In genomic region chr18:3238742-3239141, GRCh38 we compare ENCODE assay signal across 17 cellular contexts. TPM values are rescaled to one million over a fixed set of nuclear protein-coding genes. Genes with fewer than 3 reads are reported as not detected.
DNase-seq lines count a peak whose midpoint lies in the region; ATAC-seq, FAIRE-seq and TF ChIP-seq lines count a peak whose summit lies in the region.
"Had no signal": no experiment of that assay in that cellular context is flagged by ENCODE, and none has a peak within 500 bp of the region (broad histone marks: within the 10 kb centered on the region; RNA-seq: fewer than 3 reads in every experiment).

No MANE protein-coding gene starts in this region.

- 69% methylated on average over 2 of the region's 2 CpGs for WGBS in GM12878 (ENCODE audit: insufficient coverage, insufficient replicate concordance, low lambda C conversion rate, missing lambda C conversion rate)

- H3K36me3 ChIP-seq in OCI-LY3 (replicated peaks; ENCODE audit: low read depth, low read length) (no peaks in the 10 kb centered on the region), GM12878 (ENCODE audit: control insufficient read depth in 2 of 2, insufficient read depth in 2 of 2, low read length in 1 of 2) (no peaks in the 10 kb centered on the region; a peak in 1 of 4 replicates)

- H3K4me1 ChIP-seq in OCI-LY3 (ENCODE audit: low read length), result no peaks in the 10 kb centered on the region
- no peaks in the 10 kb centered on the region for H3K4me1 ChIP-seq in GM12878 (ENCODE audit: control insufficient read depth, insufficient read depth, low read length)

- BruUV-seq in GM12878 (replicated peaks; lab: Mats Ljungman, UMichigan), result no TSS peak

- H3K9ac ChIP-seq in OCI-LY3 (ENCODE audit: low read length) (no peak overlapping the region), GM12878 (ENCODE audit: control insufficient read depth, insufficient read depth, low read length) (no peak overlapping the region)
- H3K9ac ChIP-seq: KMS-11 had no signal

- TF ChIP-seq CTCF in GM12864 (IDR thresholded peaks at IDR 0.05; ENCODE audit: low read depth, low read length, missing control alignments) (peak; percentile 2), OCI-LY3 (IDR thresholded peaks at IDR 0.05; ENCODE audit: low read depth, low read length) (peak; percentile 22; the same call in 1 of the 2 replicates), GM12878 (IDR thresholded peaks at IDR 0.05 in 2 of 3, conservative IDR thresholded peaks at IDR 0.05 in 1 of 3; ENCODE audit: control insufficient read depth in 2 of 3, extremely low read depth in 1 of 3, insufficient read depth in 1 of 3, low read depth in 3 of 3, low read length in 3 of 3) (0 out of 6 replicates have a peak, but pooled peaks of 1 of the 3 experiments have one; percentile 24), neural crest cell (conservative IDR thresholded peaks at IDR 0.05) (no peak), CD14-positive monocyte (IDR thresholded peaks at IDR 0.05) (no peak)

- H3K36me3 Mint-ChIP-seq in neural crest cell (ENCODE audit: low read depth) (peaks cover 14% of the 10 kb centered on the region), CD14-positive monocyte (peaks cover 16 to 17% of the 10 kb centered on the region in 2 donors)

- in situ Hi-C loops in GM12878 (cut with MboI), result no loop called here

- no peak for TF ChIP-seq POLR2A in GM12878 (IDR thresholded peaks at IDR 0.05; ENCODE audit: low read depth, low read length)

- SMC1A ChIA-PET in GM12878 (lab: Charles Lee; ENCODE audit: uncharacterized antibody, unreplicated experiment), result interaction anchor here (1.0 kb wide), 1 partner anchor 122 kb away, joined by 3 read pairs; no protein-coding TSS in a partner anchor

- RAD21 ChIA-PET in GM12878 (lab: Charles Lee; ENCODE audit: unreplicated experiment), result interaction anchor here (0.6 kb wide), 1 partner anchor 72 kb away, joined by 4 read pairs; no protein-coding TSS in a partner anchor

- H3K79me2 ChIP-seq in OCI-LY3 (ENCODE audit: low read length), result no peaks in the 10 kb centered on the region
- peaks cover 3% of the 10 kb centered on the region for H3K79me2 ChIP-seq in GM12878 (ENCODE audit: control insufficient read depth, insufficient read depth, low read length)

- H3K27me3 Mint-ChIP-seq in neural crest cell (ENCODE audit: low read depth) (no peaks in the 10 kb centered on the region), CD14-positive monocyte (ENCODE audit: low read depth in 3 of 3) (no peaks in the 10 kb centered on the region)
- H3K27me3 Mint-ChIP-seq: activated naive CD8-positive, alpha-beta T cell treated with anti-CD3 and anti-CD28 coated beads, Interleukin-2, amount 10 ng/mL, durations not matched to agents 7 days and 5 days; CD4-positive, alpha-beta T cell had no signal

- no peaks in the 10 kb centered on the region for H3K27me3 ChIP-seq in OCI-LY3 (ENCODE audit: low read depth, low read length)
- H3K27me3 ChIP-seq in GM12878 (replicated peaks in 1 of 2; ENCODE audit: control insufficient read depth in 2 of 2, insufficient read depth in 2 of 2, low read length in 1 of 2), result no peaks in the 10 kb centered on the region

- H3K9me3 Mint-ChIP-seq in neural crest cell, result peaks cover 21% of the 10 kb centered on the region
- H3K9me3 Mint-ChIP-seq in CD14-positive monocyte, result peaks cover 8 to 19% (median 12%) of the 10 kb centered on the region in 7 donors
- H3K9me3 Mint-ChIP-seq: CD4-positive, alpha-beta T cell had no signal

- H3K27ac ChIP-seq in OCI-LY3 (ENCODE audit: low read length) (no peak overlapping the region), GM12878 (ENCODE audit: control insufficient read depth, insufficient read depth) (no peak overlapping the region), substantia nigra (ENCODE audit: low read depth, low read length, poor library complexity, severe bottlenecking) (no peak overlapping the region)
- H3K27ac ChIP-seq: epithelial cell of prostate, KMS-11 had no signal

- no peaks in the 10 kb centered on the region for H3K4me1 Mint-ChIP-seq in neural crest cell
- peaks cover 7% of the 10 kb centered on the region for H3K4me1 Mint-ChIP-seq in CD14-positive monocyte

- ATAC-seq in GM12878, result no peak

- H4K20me1 ChIP-seq in OCI-LY3 (ENCODE audit: insufficient read depth, low read length) (no peaks in the 10 kb centered on the region), GM12878 (ENCODE audit: control insufficient read depth, insufficient read depth) (no peaks in the 10 kb centered on the region)

- no peak overlapping the region for H3K4me3 Mint-ChIP-seq in neural crest cell
- H3K4me3 Mint-ChIP-seq in CD14-positive monocyte, result no peak overlapping the region
- H3K4me3 Mint-ChIP-seq: activated naive CD8-positive, alpha-beta T cell treated with anti-CD3 and anti-CD28 coated beads, Interleukin-2, amount 10 ng/mL, durations not matched to agents 7 days and 5 days; CD4-positive, alpha-beta T cell had no signal

- H3K27ac Mint-ChIP-seq in neural crest cell (ENCODE audit: unreplicated experiment) (peak overlapping the region; percentile 22), CD14-positive monocyte (no peak overlapping the region)
- H3K27ac Mint-ChIP-seq: activated naive CD8-positive, alpha-beta T cell treated with anti-CD3 and anti-CD28 coated beads, Interleukin-2, amount 10 ng/mL, durations not matched to agents 7 days and 5 days; CD4-positive, alpha-beta T cell had no signal

- peak; percentile 18; the same call in 1 of the 2 replicates for TF ChIP-seq RAD21 in GM12878 (IDR thresholded peaks at IDR 0.05; ENCODE audit: insufficient read depth, low read depth, low read length)

- H2AFZ ChIP-seq in OCI-LY3 (ENCODE audit: low read depth, low read length), result no peak overlapping the region
- H2AFZ ChIP-seq in GM12878 (ENCODE audit: control insufficient read depth, low read depth, low read length), result no peak overlapping the region

- H3K9me3 ChIP-seq in OCI-LY3 (ENCODE audit: insufficient read depth, low read length) (no peaks in the 10 kb centered on the region), GM12878 (replicated peaks; ENCODE audit: control insufficient read depth, insufficient read depth, low read length) (peaks cover 13% of the 10 kb centered on the region)

- DNase-seq in GM12864 (ENCODE audit: low read depth), result no peak
- DNase-seq in GM12878 (ENCODE audit: low read depth, low spot score), result no peak
- DNase-seq in neural crest cell (ENCODE audit: low read depth, low spot score), result no peak
- no peak for DNase-seq in CD14-positive monocyte (ENCODE audit: low spot score)
- DNase-seq in activated effector memory CD4-positive, alpha-beta T cell treated with anti-CD3 and anti-CD28 coated beads, Interleukin-2, amount 50 U/mL, for 16 hours, result no peak
- DNase-seq in NCI-H774 (lab: John Stamatoyannopoulos, UW), result no peak
- no peak for DNase-seq in substantia nigra (lab: John Stamatoyannopoulos, UW)
- DNase-seq: activated naive CD8-positive, alpha-beta T cell treated with anti-CD3 and anti-CD28 coated beads, Interleukin-2, amount 10 ng/mL, durations not matched to agents 7 days and 5 days; CD4-positive, alpha-beta T cell; kidney glomerular epithelial cell; NCI-H146; stimulated activated naive CD4-positive, alpha-beta T cell treated with Interleukin-2 at 50 U/mL for 16 hours; T-helper 1 cell had no signal

- no peak for TF ChIP-seq EP300 in GM12878 (IDR thresholded peaks at IDR 0.05; ENCODE audit: borderline replicate concordance in 1 of 2, control insufficient read depth in 1 of 2, low read depth in 2 of 2, low read length in 2 of 2)

- no peak for FAIRE-seq in GM12878 (lab: Jason Lieb, UNC)
- FAIRE-seq: RCC 7860 had no signal

- H3K4me2 ChIP-seq in OCI-LY3 (ENCODE audit: low read length) (no peak overlapping the region), GM12878 (ENCODE audit: control insufficient read depth, insufficient read depth) (no peak overlapping the region)
- H3K4me2 ChIP-seq: KMS-11 had no signal

- CTCF ChIA-PET in GM12878 (lab: Yijun Ruan, JAX), result interaction anchor here (0.9 to 1.8 kb wide), 6 partner anchors 9 to 88 kb away, joined by 3 to 8 read pairs (median 4); partner anchors contain the start of gene MYOM1

- intact Hi-C loops in GM12878 (cut with micrococcal nuclease; ENCODE audit: unreplicated experiment) (no loop called here), CD14-positive monocyte (cut with micrococcal nuclease) (no loop called here)

- no peak overlapping the region for H3K4me3 ChIP-seq in GM12864 (ENCODE audit: low read depth, low read length)
- no peak overlapping the region for H3K4me3 ChIP-seq in OCI-LY3 (ENCODE audit: low read length)
- H3K4me3 ChIP-seq in GM12878, result no peak overlapping the region

- POLR2A ChIA-PET in GM12878 (lab: Charles Lee), result interaction anchor here (0.6 kb wide), 1 partner anchor 51 kb away, joined by 6 read pairs; no protein-coding TSS in a partner anchor

RNA-seq across cellular contexts. Expression of gene MYL12A, which starts 8.9 kb away (rescaled TPM):
- total RNA-seq in GM12878 (2013; cell fraction: nucleolus; rRNA removed), result 165 and 169 TPM in 2 replicates
- total RNA-seq in GM12878 (2014; rRNA removed), result 861 and 946 TPM in 2 replicates
- total RNA-seq in GM12878 (2014; rRNA removed; fragmentation: Illumina TruSeq; extraction: Trizol), result 987 and 1,035 TPM in 2 replicates
- 488 and 498 TPM in 2 replicates for total RNA-seq in GM12878 (2021)
- polyA plus RNA-seq in GM12878 (2011; ENCODE audit: low read depth), result 341 TPM
- polyA plus RNA-seq in GM12878 (2011; rRNA removed), result 567 and 783 TPM in 2 replicates
- polyA plus RNA-seq in GM12878 (2011; cell fraction: cytosol; rRNA removed), result 236 and 267 TPM in 2 replicates
- 194 and 245 TPM in 2 replicates for polyA plus RNA-seq in GM12878 (2011; cell fraction: nucleus; rRNA removed)
- polyA plus RNA-seq in GM12878 (2012), result 406 and 429 TPM in 2 replicates
- polyA plus RNA-seq in GM12878 (2014; fragmentation: Illumina TruSeq; extraction: Trizol), result 851 and 1,149 TPM in 2 replicates
- polyA plus RNA-seq in GM12878 (2014; fragmentation: Nextera tagmentation; extraction: Ambion mirVana), result 1,000 to 10,000 TPM; 1,462 to 1,663 TPM
- 687 and 704 TPM in 2 replicates for polyA plus RNA-seq in GM12878 (2014; rRNA removed)
- polyA plus RNA-seq in GM12878 (2016; fragmentation: Nextera tagmentation; extraction: Ambion mirVana), result 1,000 to 10,000 TPM; 1,100 to 1,139 TPM
- 263 and 337 TPM in 2 replicates for polyA minus RNA-seq in GM12878 (2011; rRNA and poly(A)+ RNA removed)
- polyA minus RNA-seq in GM12878 (2011; cell fraction: cytosol; rRNA and poly(A)+ RNA removed), result 92.0 and 93.1 TPM in 2 replicates
- polyA minus RNA-seq in GM12878 (2011; cell fraction: nucleus; rRNA and poly(A)+ RNA removed), result 127 and 180 TPM in 2 replicates
- total RNA-seq in neural crest cell, result 165 TPM in 2 replicates
- 1,000 to 10,000 TPM; 1,139 to 1,360 TPM for polyA plus RNA-seq in CD14-positive monocyte

RNA-seq across cellular contexts. Expression of gene MYOM1, which starts 19.0 kb away (rescaled TPM):
- total RNA-seq in GM12878 (2013; cell fraction: nucleolus; rRNA removed), result 24.7 and 31.7 TPM in 2 replicates
- total RNA-seq in GM12878 (2014; rRNA removed), result 0.49 and 0.62 TPM in 2 replicates
- total RNA-seq in GM12878 (2014; rRNA removed; fragmentation: Illumina TruSeq; extraction: Trizol), result 0.55 and 0.76 TPM in 2 replicates
- 1.0 and 1.1 TPM in 2 replicates for total RNA-seq in GM12878 (2021)
- polyA plus RNA-seq in GM12878 (2011; ENCODE audit: low read depth), result 0.80 TPM
- polyA plus RNA-seq in GM12878 (2011; rRNA removed), result 0.27 and 0.53 TPM in 2 replicates
- 0.40 and 0.43 TPM in 2 replicates for polyA plus RNA-seq in GM12878 (2011; cell fraction: cytosol; rRNA removed)
- 0.56 and 2.3 TPM in 2 replicates for polyA plus RNA-seq in GM12878 (2011; cell fraction: nucleus; rRNA removed)
- 1.5 TPM in 2 replicates for polyA plus RNA-seq in GM12878 (2012)
- 0.43 and 0.54 TPM in 2 replicates for polyA plus RNA-seq in GM12878 (2014; fragmentation: Illumina TruSeq; extraction: Trizol)
- under 1 TPM; 0.06 to 0.11 TPM for polyA plus RNA-seq in GM12878 (2014; fragmentation: Nextera tagmentation; extraction: Ambion mirVana)
- polyA plus RNA-seq in GM12878 (2014; rRNA removed), result 0.60 and 1.4 TPM in 2 replicates
- under 1 TPM; 0.51 to 0.62 TPM for polyA plus RNA-seq in GM12878 (2016; fragmentation: Nextera tagmentation; extraction: Ambion mirVana)
- 0.37 and 0.88 TPM in 2 replicates for polyA minus RNA-seq in GM12878 (2011; rRNA and poly(A)+ RNA removed)
- 0.21 TPM in 1 of 2 replicates, not detected in the other for polyA minus RNA-seq in GM12878 (2011; cell fraction: cytosol; rRNA and poly(A)+ RNA removed)
- polyA minus RNA-seq in GM12878 (2011; cell fraction: nucleus; rRNA and poly(A)+ RNA removed), result 0.57 and 0.85 TPM in 2 replicates
- total RNA-seq in neural crest cell, result 0.89 and 1.4 TPM in 2 replicates
- under 1 TPM; 0.05 to 0.22 TPM for polyA plus RNA-seq in CD14-positive monocyte

RNA-seq across cellular contexts. Expression of gene MYL12B, which starts 23.2 kb away (rescaled TPM):
- 26.4 and 26.9 TPM in 2 replicates for total RNA-seq in GM12878 (2013; cell fraction: nucleolus; rRNA removed)
- total RNA-seq in GM12878 (2014; rRNA removed) (235 and 266 TPM in 2 replicates), GM12878 (2014; rRNA removed; fragmentation: Illumina TruSeq; extraction: Trizol) (313 and 316 TPM in 2 replicates), GM12878 (2021) (179 and 195 TPM in 2 replicates), neural crest cell (89.6 and 95.1 TPM in 2 replicates)
- 190 TPM for polyA plus RNA-seq in GM12878 (2011; ENCODE audit: low read depth)
- polyA plus RNA-seq in GM12878 (2011; rRNA removed) (427 and 538 TPM in 2 replicates), GM12878 (2014; fragmentation: Illumina TruSeq; extraction: Trizol) (373 and 412 TPM in 2 replicates), GM12878 (2014; fragmentation: Nextera tagmentation; extraction: Ambion mirVana) (100 to 1,000 TPM; 662 to 739 TPM), GM12878 (2014; rRNA removed) (210 and 222 TPM in 2 replicates), GM12878 (2016; fragmentation: Nextera tagmentation; extraction: Ambion mirVana) (100 to 1,000 TPM; 466 to 475 TPM), CD14-positive monocyte (100 to 1,000 TPM; 727 to 814 TPM)
- 256 and 267 TPM in 2 replicates for polyA plus RNA-seq in GM12878 (2011; cell fraction: cytosol; rRNA removed)
- 119 and 141 TPM in 2 replicates for polyA plus RNA-seq in GM12878 (2011; cell fraction: nucleus; rRNA removed)
- 213 and 244 TPM in 2 replicates for polyA plus RNA-seq in GM12878 (2012)
- 153 and 181 TPM in 2 replicates for polyA minus RNA-seq in GM12878 (2011; rRNA and poly(A)+ RNA removed)
- polyA minus RNA-seq in GM12878 (2011; cell fraction: cytosol; rRNA and poly(A)+ RNA removed), result 62.0 and 66.1 TPM in 2 replicates
- 27.6 and 36.9 TPM in 2 replicates for polyA minus RNA-seq in GM12878 (2011; cell fraction: nucleus; rRNA and poly(A)+ RNA removed)

Comparison
In these comparisons a context has a peak if more than half of its experiments do, and no peak if none do; other contexts are left out.
1. CTCF ChIP-seq: peak in GM12864 (single experiment) and OCI-LY3 (single experiment); none in neural crest cell (single experiment) and CD14-positive monocyte (single experiment).